In the genomic region with DNA sequence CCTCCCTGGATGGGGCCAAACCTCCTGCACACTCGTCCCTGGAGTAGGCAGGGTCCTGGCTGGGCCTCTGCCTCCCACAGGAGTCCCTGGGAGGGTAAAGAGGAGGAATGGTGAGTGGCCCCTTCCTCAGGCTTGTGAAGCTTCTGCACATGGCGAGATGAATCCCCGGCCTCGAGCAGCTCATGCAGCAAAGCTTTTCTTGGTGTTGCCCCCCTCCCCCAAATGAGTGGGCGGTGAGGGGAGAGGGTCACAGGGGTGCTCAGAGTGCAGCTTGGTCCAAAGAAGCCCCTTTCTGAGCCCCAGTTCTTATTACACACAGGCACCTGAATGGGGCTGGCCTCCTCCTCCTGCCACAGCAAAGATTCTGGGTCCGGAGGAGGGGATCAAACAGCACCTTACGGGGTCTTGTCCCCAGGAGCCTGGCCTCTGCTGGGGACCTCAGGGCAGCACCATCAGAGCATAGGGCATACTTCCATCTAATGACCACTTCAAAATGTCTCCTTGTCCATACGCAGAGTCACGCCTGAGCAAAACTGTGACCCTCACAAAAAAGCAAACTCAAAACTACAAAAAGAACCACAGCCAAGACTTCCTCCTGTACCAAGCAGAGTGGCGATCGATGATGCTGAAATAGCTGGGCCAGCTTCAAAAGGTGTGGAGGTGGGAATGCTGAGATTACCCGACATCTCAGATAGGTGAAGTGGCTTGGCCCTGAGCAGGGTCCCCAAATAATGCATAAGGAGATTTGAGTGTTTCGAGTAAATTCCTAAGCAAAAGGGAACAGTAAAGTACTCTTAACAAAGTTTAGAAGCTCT, we compare ENCODE assay signal across 16 cellular contexts.
"Had no signal": no experiment of that assay in that cellular context is flagged by ENCODE, and none has a peak within 500 bp of the region (broad histone marks: within the 10 kb centered on the region; RNA-seq: fewer than 3 reads in every experiment).

No MANE protein-coding gene starts in this region.

- H3K27ac ChIP-seq: epithelial cell of prostate, foreskin keratinocyte, VCaP had no signal

- H3K36me3 ChIP-seq: transverse colon had no signal

- H3K9me3 ChIP-seq: transverse colon had no signal

- H3K27me3 ChIP-seq: dorsolateral prefrontal cortex, transverse colon had no signal

- H3K4me3 ChIP-seq: dorsolateral prefrontal cortex, transverse colon had no signal

- DNase-seq: activated CD4-positive, alpha-beta T cell treated with anti-CD3 and anti-CD28 coated beads, Interleukin-2, amount 50 U/mL, for 4 hours; activated CD4-positive, CD25-positive, alpha-beta regulatory T cell treated with anti-CD3 and anti-CD28 coated beads, Interleukin-2, amount 50 U/mL, for 72 hours; activated naive CD4-positive, alpha-beta T cell; activated naive CD8-positive, alpha-beta T cell treated with anti-CD3 and anti-CD28 coated beads for 36 hours; activated T-cell treated with anti-CD3 and anti-CD28 coated beads for 4 hours; amygdala; caudate nucleus; foreskin keratinocyte; hippocampal formation; nucleus accumbens; stimulated activated naive CD8-positive, alpha-beta T cell treated with anti-CD3 and anti-CD28 coated beads, Interleukin-15, Interleukin-2, amounts not matched to agents 100 U/mL and 50 U/mL, for 24 hours; T-helper 17 cell had no signal

- ATAC-seq: foreskin keratinocyte; stimulated activated naive CD8-positive, alpha-beta T cell treated with anti-CD3 and anti-CD28 coated beads, Interleukin-15, Interleukin-2, amounts not matched to agents 100 U/mL and 50 U/mL, for 24 hours; T-helper 17 cell had no signal

- H3K4me1 ChIP-seq: foreskin keratinocyte had no signal
